In genomic region chr17:5032865-5033264, GRCh38 we compare ENCODE assay signal across 2 cellular contexts.
A peak's percentile ranks its signal among the peaks of the same experiment; 100 is the strongest.
TF ChIP-seq lines count a peak whose summit lies in the region.

No MANE protein-coding gene starts in this region.

TF ChIP-seq in HEK293, 187 proteins besides CTCF, POLR2A, EP300 and RAD21:
- no peak for TF ChIP-seq ZNF621 (tag by site-specific recombination; IDR thresholded peaks at IDR 0.05)
- 0 out of 2 replicates have a peak, but pooled peaks have one; percentile 7 for TF ChIP-seq ZIC2 (tag by site-specific recombination; IDR thresholded peaks at IDR 0.05)
- TF ChIP-seq GLIS2 (tag by site-specific recombination; IDR thresholded peaks at IDR 0.05), result 0 out of 2 replicates have a peak, but pooled peaks have one; percentile 17

TF ChIP-seq in H1, 55 proteins besides CTCF, POLR2A, EP300 and RAD21:
- TF ChIP-seq CTBP2 (IDR thresholded peaks at IDR 0.05; ENCODE audit: borderline replicate concordance, insufficient read depth, insufficient read length, low read length) (no peak), CHD7 (IDR thresholded peaks at IDR 0.05; ENCODE audit: insufficient replicate concordance, low read length) (no peak), SIX5 (IDR thresholded peaks at IDR 0.05; ENCODE audit: low read depth, low read length) (no peak), HDAC6 (IDR thresholded peaks at IDR 0.05; ENCODE audit: low read depth, low read length) (no peak), NANOG (IDR thresholded peaks at IDR 0.05; ENCODE audit: insufficient read depth, low read depth, low read length, poor library complexity, severe bottlenecking) (no peak), SAP30 (IDR thresholded peaks at IDR 0.05; ENCODE audit: insufficient read depth, insufficient replicate concordance, low read length) (no peak), KDM1A (IDR thresholded peaks at IDR 0.05; ENCODE audit: borderline replicate concordance, low read length) (no peak), EGR1 (IDR thresholded peaks at IDR 0.05; ENCODE audit: borderline replicate concordance, low read depth, low read length) (no peak), MAFK (IDR thresholded peaks at IDR 0.05; ENCODE audit: low read depth, low read length) (no peak), PHF8 (conservative IDR thresholded peaks at IDR 0.05; ENCODE audit: low read depth, low read length) (no peak), TCF12 (IDR thresholded peaks at IDR 0.05; ENCODE audit: low read depth, low read length) (no peak), POU5F1 (IDR thresholded peaks at IDR 0.05; ENCODE audit: low read depth, low read length) (no peak), NRF1 (IDR thresholded peaks at IDR 0.05; ENCODE audit: low read depth, low read length) (no peak), CHD2 (IDR thresholded peaks at IDR 0.05; ENCODE audit: low read length) (no peak), RXRA (IDR thresholded peaks at IDR 0.05; ENCODE audit: insufficient read depth, low read depth, low read length) (no peak), BCL11A (IDR thresholded peaks at IDR 0.05; ENCODE audit: low read depth in 2 of 2, low read length in 2 of 2) (no peak)
TF ChIP-seq in H1: peak in this region for 0.
